In the genomic region with DNA sequence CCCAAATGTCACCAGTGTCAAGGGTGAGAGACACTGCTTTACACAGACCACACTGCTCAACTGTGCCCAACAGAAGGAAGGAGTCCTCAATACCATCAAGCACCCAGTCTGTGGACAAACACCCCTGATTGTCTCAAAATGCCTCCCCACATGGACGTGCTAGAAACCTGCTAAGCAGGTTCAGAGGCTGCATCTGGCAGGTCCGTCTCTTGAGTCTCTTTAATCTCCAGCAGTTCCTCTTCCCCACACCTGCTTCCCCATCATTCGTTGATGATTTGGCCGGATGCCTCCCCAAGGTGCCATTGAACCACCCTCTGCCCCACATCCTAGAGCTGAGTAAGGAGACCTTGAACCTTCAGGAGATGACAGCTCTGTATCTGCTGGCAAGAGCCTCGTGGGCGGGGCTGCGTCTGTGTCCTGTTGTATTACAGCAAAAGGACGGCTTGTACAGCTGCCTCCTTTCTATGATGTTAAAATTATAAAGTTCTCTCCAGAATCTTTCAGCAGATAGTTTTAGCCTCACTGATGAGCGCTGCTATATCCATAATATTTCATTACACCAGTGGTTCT, we compare ENCODE assay signal across 20 cellular contexts.
DNase-seq lines count a peak whose midpoint lies in the region; ATAC-seq lines count a peak whose summit lies in the region.
"Had no signal": no experiment of that assay in that cellular context is flagged by ENCODE, and none has a peak within 500 bp of the region (broad histone marks: within the 10 kb centered on the region; RNA-seq: fewer than 3 reads in every experiment).

No MANE protein-coding gene starts in this region.

- H3K4me1 Mint-ChIP-seq in T-helper 1 cell treated with Interleukin-12 subunit alpha and Interleukin-12 subunit beta and Interleukin-4 antibody, amounts not matched to agents 30 μg/mL and 1 μg/mL, for 36 hours (ENCODE audit: low read depth), result no peaks in the 10 kb centered on the region
- no peaks in the 10 kb centered on the region for H3K4me1 Mint-ChIP-seq in central memory CD8-positive, alpha-beta T cell
- peaks cover 8% of the 10 kb centered on the region for H3K4me1 Mint-ChIP-seq in stimulated activated effector memory CD8-positive, alpha-beta T cell treated with anti-CD3 and anti-CD28 coated beads, Interleukin-12 subunit alpha, Interleukin-12 subunit beta, amount 100 ng/mL, for 72 hours

- no peaks in the 10 kb centered on the region for H3K27me3 Mint-ChIP-seq in T-helper 1 cell treated with Interleukin-12 subunit alpha and Interleukin-12 subunit beta and Interleukin-4 antibody, amounts not matched to agents 30 μg/mL and 1 μg/mL, for 36 hours (ENCODE audit: low read depth)
- no peaks in the 10 kb centered on the region for H3K27me3 Mint-ChIP-seq in central memory CD8-positive, alpha-beta T cell

- peaks cover 55% of the 10 kb centered on the region for H3K36me3 Mint-ChIP-seq in T-helper 1 cell treated with Interleukin-12 subunit alpha and Interleukin-12 subunit beta and Interleukin-4 antibody, amounts not matched to agents 30 μg/mL and 1 μg/mL, for 36 hours (ENCODE audit: low read depth)
- H3K36me3 Mint-ChIP-seq in central memory CD8-positive, alpha-beta T cell (ENCODE audit: insufficient read depth), result peaks cover 85% of the 10 kb centered on the region
- H3K36me3 Mint-ChIP-seq in stimulated activated effector memory CD8-positive, alpha-beta T cell treated with anti-CD3 and anti-CD28 coated beads, Interleukin-12 subunit alpha, Interleukin-12 subunit beta, amount 100 ng/mL, for 72 hours, result peaks cover 100% of the 10 kb centered on the region

- H3K4me3 Mint-ChIP-seq in T-helper 1 cell treated with Interleukin-12 subunit alpha and Interleukin-12 subunit beta and Interleukin-4 antibody, amounts not matched to agents 30 μg/mL and 1 μg/mL, for 36 hours, result no peak overlapping the region
- H3K4me3 Mint-ChIP-seq in central memory CD8-positive, alpha-beta T cell, result no peak overlapping the region
- no peak overlapping the region for H3K4me3 Mint-ChIP-seq in stimulated activated effector memory CD8-positive, alpha-beta T cell treated with anti-CD3 and anti-CD28 coated beads, Interleukin-12 subunit alpha, Interleukin-12 subunit beta, amount 100 ng/mL, for 72 hours
- H3K4me3 Mint-ChIP-seq: CD8-positive, alpha-beta T cell had no signal

- no peaks in the 10 kb centered on the region for H3K9me3 Mint-ChIP-seq in T-helper 1 cell treated with Interleukin-12 subunit alpha and Interleukin-12 subunit beta and Interleukin-4 antibody, amounts not matched to agents 30 μg/mL and 1 μg/mL, for 36 hours
- no peaks in the 10 kb centered on the region for H3K9me3 Mint-ChIP-seq in central memory CD8-positive, alpha-beta T cell
- H3K9me3 Mint-ChIP-seq in stimulated activated effector memory CD8-positive, alpha-beta T cell treated with anti-CD3 and anti-CD28 coated beads, Interleukin-12 subunit alpha, Interleukin-12 subunit beta, amount 100 ng/mL, for 72 hours, result no peaks in the 10 kb centered on the region
- H3K9me3 Mint-ChIP-seq: CD8-positive, alpha-beta T cell had no signal

- H3K27ac Mint-ChIP-seq in T-helper 1 cell treated with Interleukin-12 subunit alpha and Interleukin-12 subunit beta and Interleukin-4 antibody, amounts not matched to agents 30 μg/mL and 1 μg/mL, for 36 hours, result peak overlapping the region; percentile 36
- H3K27ac Mint-ChIP-seq in central memory CD8-positive, alpha-beta T cell (ENCODE audit: low read depth), result peak overlapping the region; percentile 49
- H3K27ac Mint-ChIP-seq in stimulated activated effector memory CD8-positive, alpha-beta T cell treated with anti-CD3 and anti-CD28 coated beads, Interleukin-12 subunit alpha, Interleukin-12 subunit beta, amount 100 ng/mL, for 72 hours, result peak overlapping the region; percentile 79
- H3K27ac Mint-ChIP-seq: CD8-positive, alpha-beta T cell had no signal

- no peak for ATAC-seq in central memory CD8-positive, alpha-beta T cell (replicated peaks; ENCODE audit: extremely low read depth, poor library complexity, severe bottlenecking)
- ATAC-seq in stimulated activated effector memory CD8-positive, alpha-beta T cell treated with anti-CD3 and anti-CD28 coated beads, Interleukin-12 subunit alpha, Interleukin-12 subunit beta, amount 100 ng/mL, for 72 hours, result no peak
- ATAC-seq in HG02610 (IDR thresholded peaks at IDR 0.05; ENCODE audit: unreplicated experiment), result no peak
- ATAC-seq: A549; body of pancreas; CD8-positive, alpha-beta T cell; K562; sciatic nerve had no signal

- DNase-seq in T-helper 1 cell, result no peak
- DNase-seq in NCI-H1417 treated with DMSO at 0.1 percent for 48 hours (lab: John Stamatoyannopoulos, UW), result peak; percentile 8
- DNase-seq in central memory CD8-positive, alpha-beta T cell (ENCODE audit: low spot score in 2 of 2), result no peak
- DNase-seq in stimulated activated effector memory CD8-positive, alpha-beta T cell treated with anti-CD3 and anti-CD28 coated beads, Interleukin-12 subunit alpha, Interleukin-12 subunit beta, amount 100 ng/mL, for 72 hours (ENCODE audit: low spot score in 2 of 2), result no peak
- no peak for DNase-seq in SW 1271 (lab: John Stamatoyannopoulos, UW)
- DNase-seq in GOT3 (lab: John Stamatoyannopoulos, UW), result no peak
- DNase-seq: activated naive CD4-positive, alpha-beta T cell; body of pancreas; GDM1; head of caudate nucleus; midbrain; NCI-H1092 treated with DMSO at 0.1 percent for 48 hours; nucleus accumbens; WERI-Rb-1 had no signal
